ENCODE assay signal across 1 cellular context in the genomic region with DNA sequence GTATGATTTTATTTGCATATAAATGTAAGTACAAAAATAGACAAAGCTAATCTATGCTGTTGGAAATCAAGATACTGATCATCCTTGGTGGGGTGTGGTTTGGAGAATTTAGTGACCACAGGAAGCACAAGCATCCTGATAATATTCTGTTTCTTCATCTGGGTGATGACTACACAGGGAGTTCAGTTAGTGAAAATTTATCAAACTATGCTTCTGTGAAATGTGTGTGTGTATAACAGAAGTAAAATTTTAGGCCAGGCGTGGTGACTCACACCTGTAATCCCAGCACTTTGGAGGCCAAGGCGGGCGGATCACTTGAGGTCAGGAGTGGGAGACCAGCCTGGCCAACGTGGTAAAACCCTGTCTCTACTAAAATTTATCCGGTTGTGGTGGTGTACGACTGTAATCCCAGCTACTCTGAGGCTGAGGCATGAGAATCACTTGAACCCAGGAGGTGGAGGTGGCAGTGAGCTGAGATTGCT.
TF ChIP-seq lines count a peak whose summit lies in the region.

No MANE protein-coding gene starts in this region.

TF ChIP-seq in HepG2, 621 proteins besides CTCF, POLR2A, EP300 and RAD21:
- TF ChIP-seq NFKB2 (CRISPR knock-in tag; IDR thresholded peaks at IDR 0.05; ENCODE audit: borderline replicate concordance) (no peak), ERF (CRISPR knock-in tag; IDR thresholded peaks at IDR 0.05) (no peak), TBP (CRISPR knock-in tag; IDR thresholded peaks at IDR 0.05) (no peak), ZNF569 (CRISPR knock-in tag; IDR thresholded peaks at IDR 0.05; ENCODE audit: borderline replicate concordance) (no peak)
- TF ChIP-seq, protein P1, sequence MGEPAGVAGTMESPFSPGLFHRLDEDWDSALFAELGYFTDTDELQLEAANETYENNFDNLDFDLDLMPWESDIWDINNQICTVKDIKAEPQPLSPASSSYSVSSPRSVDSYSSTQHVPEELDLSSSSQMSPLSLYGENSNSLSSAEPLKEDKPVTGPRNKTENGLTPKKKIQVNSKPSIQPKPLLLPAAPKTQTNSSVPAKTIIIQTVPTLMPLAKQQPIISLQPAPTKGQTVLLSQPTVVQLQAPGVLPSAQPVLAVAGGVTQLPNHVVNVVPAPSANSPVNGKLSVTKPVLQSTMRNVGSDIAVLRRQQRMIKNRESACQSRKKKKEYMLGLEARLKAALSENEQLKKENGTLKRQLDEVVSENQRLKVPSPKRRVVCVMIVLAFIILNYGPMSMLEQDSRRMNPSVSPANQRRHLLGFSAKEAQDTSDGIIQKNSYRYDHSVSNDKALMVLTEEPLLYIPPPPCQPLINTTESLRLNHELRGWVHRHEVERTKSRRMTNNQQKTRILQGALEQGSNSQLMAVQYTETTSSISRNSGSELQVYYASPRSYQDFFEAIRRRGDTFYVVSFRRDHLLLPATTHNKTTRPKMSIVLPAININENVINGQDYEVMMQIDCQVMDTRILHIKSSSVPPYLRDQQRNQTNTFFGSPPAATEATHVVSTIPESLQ (CRISPR knock-in tag; conservative IDR thresholded peaks at IDR 0.05) = no peak
- TF ChIP-seq, protein P2, sequence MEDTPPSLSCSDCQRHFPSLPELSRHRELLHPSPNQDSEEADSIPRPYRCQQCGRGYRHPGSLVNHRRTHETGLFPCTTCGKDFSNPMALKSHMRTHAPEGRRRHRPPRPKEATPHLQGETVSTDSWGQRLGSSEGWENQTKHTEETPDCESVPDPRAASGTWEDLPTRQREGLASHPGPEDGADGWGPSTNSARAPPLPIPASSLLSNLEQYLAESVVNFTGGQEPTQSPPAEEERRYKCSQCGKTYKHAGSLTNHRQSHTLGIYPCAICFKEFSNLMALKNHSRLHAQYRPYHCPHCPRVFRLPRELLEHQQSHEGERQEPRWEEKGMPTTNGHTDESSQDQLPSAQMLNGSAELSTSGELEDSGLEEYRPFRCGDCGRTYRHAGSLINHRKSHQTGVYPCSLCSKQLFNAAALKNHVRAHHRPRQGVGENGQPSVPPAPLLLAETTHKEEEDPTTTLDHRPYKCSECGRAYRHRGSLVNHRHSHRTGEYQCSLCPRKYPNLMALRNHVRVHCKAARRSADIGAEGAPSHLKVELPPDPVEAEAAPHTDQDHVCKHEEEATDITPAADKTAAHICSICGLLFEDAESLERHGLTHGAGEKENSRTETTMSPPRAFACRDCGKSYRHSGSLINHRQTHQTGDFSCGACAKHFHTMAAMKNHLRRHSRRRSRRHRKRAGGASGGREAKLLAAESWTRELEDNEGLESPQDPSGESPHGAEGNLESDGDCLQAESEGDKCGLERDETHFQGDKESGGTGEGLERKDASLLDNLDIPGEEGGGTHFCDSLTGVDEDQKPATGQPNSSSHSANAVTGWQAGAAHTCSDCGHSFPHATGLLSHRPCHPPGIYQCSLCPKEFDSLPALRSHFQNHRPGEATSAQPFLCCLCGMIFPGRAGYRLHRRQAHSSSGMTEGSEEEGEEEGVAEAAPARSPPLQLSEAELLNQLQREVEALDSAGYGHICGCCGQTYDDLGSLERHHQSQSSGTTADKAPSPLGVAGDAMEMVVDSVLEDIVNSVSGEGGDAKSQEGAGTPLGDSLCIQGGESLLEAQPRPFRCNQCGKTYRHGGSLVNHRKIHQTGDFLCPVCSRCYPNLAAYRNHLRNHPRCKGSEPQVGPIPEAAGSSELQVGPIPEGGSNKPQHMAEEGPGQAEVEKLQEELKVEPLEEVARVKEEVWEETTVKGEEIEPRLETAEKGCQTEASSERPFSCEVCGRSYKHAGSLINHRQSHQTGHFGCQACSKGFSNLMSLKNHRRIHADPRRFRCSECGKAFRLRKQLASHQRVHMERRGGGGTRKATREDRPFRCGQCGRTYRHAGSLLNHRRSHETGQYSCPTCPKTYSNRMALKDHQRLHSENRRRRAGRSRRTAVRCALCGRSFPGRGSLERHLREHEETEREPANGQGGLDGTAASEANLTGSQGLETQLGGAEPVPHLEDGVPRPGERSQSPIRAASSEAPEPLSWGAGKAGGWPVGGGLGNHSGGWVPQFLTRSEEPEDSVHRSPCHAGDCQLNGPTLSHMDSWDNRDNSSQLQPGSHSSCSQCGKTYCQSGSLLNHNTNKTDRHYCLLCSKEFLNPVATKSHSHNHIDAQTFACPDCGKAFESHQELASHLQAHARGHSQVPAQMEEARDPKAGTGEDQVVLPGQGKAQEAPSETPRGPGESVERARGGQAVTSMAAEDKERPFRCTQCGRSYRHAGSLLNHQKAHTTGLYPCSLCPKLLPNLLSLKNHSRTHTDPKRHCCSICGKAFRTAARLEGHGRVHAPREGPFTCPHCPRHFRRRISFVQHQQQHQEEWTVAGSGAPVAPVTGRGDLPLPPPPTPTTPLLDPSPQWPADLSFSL (CRISPR knock-in tag; IDR thresholded peaks at IDR 0.05) = no peak
